Comparison of ENCODE assay signal across 1 cellular context in genomic region chr5:69276422-69277174, GRCh38.
TF ChIP-seq lines count a peak whose summit lies in the region.

No MANE protein-coding gene starts in this region.

TF ChIP-seq in HepG2, 621 proteins besides CTCF, POLR2A, EP300 and RAD21 (continues in another document):
- 0 out of 2 replicates have a peak, but pooled peaks have one; percentile 48 for TF ChIP-seq ELF3 (CRISPR knock-in tag; IDR thresholded peaks at IDR 0.05)
- peak; percentile 55; the same call in 1 of the 2 replicates for TF ChIP-seq ZBTB20 (CRISPR knock-in tag; IDR thresholded peaks at IDR 0.05; ENCODE audit: borderline replicate concordance, low read depth)
- TF ChIP-seq NFYC (CRISPR knock-in tag; IDR thresholded peaks at IDR 0.05): no peak
- TF ChIP-seq ETV5 (CRISPR knock-in tag; IDR thresholded peaks at IDR 0.05; ENCODE audit: borderline replicate concordance): no peak
- TF ChIP-seq FOXA3 (CRISPR knock-in tag; IDR thresholded peaks at IDR 0.05): peak; percentile 68
- no peak for TF ChIP-seq IRF1 (CRISPR knock-in tag; IDR thresholded peaks at IDR 0.05; ENCODE audit: low read depth)
- TF ChIP-seq HMG20A (CRISPR knock-in tag; IDR thresholded peaks at IDR 0.05; ENCODE audit: borderline replicate concordance): peak; percentile 70; the same call in 1 of the 2 replicates
- TF ChIP-seq NFIC (IDR thresholded peaks at IDR 0.05; ENCODE audit: low read length): peak; percentile 57; the same call in 1 of the 2 replicates
- peak; percentile 46 for TF ChIP-seq MED1 (CRISPR knock-in tag; IDR thresholded peaks at IDR 0.05)
- TF ChIP-seq NFKBIZ (CRISPR knock-in tag; IDR thresholded peaks at IDR 0.05): no peak
- peak; percentile 87; the same call in 1 of the 2 replicates for TF ChIP-seq AHDC1 (CRISPR knock-in tag; IDR thresholded peaks at IDR 0.05; ENCODE audit: borderline replicate concordance)
- peak; percentile 40; the same call in 1 of the 2 replicates for TF ChIP-seq KDM6A (CRISPR knock-in tag; IDR thresholded peaks at IDR 0.05; ENCODE audit: low read depth)
- TF ChIP-seq NFAT5 (CRISPR knock-in tag; IDR thresholded peaks at IDR 0.05): no peak
- peak; percentile 90 for TF ChIP-seq TEAD3 (CRISPR knock-in tag; optimal IDR thresholded peaks at IDR 0.05; ENCODE audit: borderline replicate concordance)
- TF ChIP-seq SAP130 (CRISPR knock-in tag; IDR thresholded peaks at IDR 0.05; ENCODE audit: low read depth): peak; percentile 73
- no peak for TF ChIP-seq MNT (IDR thresholded peaks at IDR 0.05)
- no peak for TF ChIP-seq PAX8 (CRISPR knock-in tag; IDR thresholded peaks at IDR 0.05; ENCODE audit: borderline replicate concordance)
- TF ChIP-seq CEBPG (CRISPR knock-in tag; IDR thresholded peaks at IDR 0.05): peak; percentile 30; the same call in 1 of the 2 replicates
- no peak for TF ChIP-seq ZMYM2 (CRISPR knock-in tag; IDR thresholded peaks at IDR 0.05)
- no peak for TF ChIP-seq SNAPC5 (CRISPR knock-in tag; IDR thresholded peaks at IDR 0.05; ENCODE audit: borderline replicate concordance)
- TF ChIP-seq HNF4A (CRISPR knock-in tag; IDR thresholded peaks at IDR 0.05): peak; percentile 51; the same call in 1 of the 2 replicates
- peak; percentile 27; the same call in 1 of the 2 replicates for TF ChIP-seq POGZ (CRISPR knock-in tag; IDR thresholded peaks at IDR 0.05)
- no peak for TF ChIP-seq CHCHD3 (CRISPR knock-in tag; IDR thresholded peaks at IDR 0.05)
- TF ChIP-seq ZNF614 (CRISPR knock-in tag; IDR thresholded peaks at IDR 0.05; ENCODE audit: borderline replicate concordance): 0 out of 2 replicates have a peak, but pooled peaks have one; percentile 26
- TF ChIP-seq PAXIP1 (CRISPR knock-in tag; conservative IDR thresholded peaks at IDR 0.05): peak; percentile 86
- peak; percentile 73 for TF ChIP-seq GATAD2A (CRISPR knock-in tag; IDR thresholded peaks at IDR 0.05)
- 0 out of 2 replicates have a peak, but pooled peaks have one; percentile 25 for TF ChIP-seq GATAD1 (CRISPR knock-in tag; IDR thresholded peaks at IDR 0.05)
- TF ChIP-seq CREB1 (IDR thresholded peaks at IDR 0.05): no peak
- peak; percentile 48 for TF ChIP-seq CREB1 (CRISPR knock-in tag; IDR thresholded peaks at IDR 0.05)
- TF ChIP-seq ZNF275 (CRISPR knock-in tag; IDR thresholded peaks at IDR 0.05; ENCODE audit: borderline replicate concordance): no peak
- 0 out of 2 replicates have a peak, but pooled peaks have one; percentile 12 for TF ChIP-seq CEBPB (IDR thresholded peaks at IDR 0.05; ENCODE audit: borderline replicate concordance, low read depth, low read length)
- TF ChIP-seq SOX5 (CRISPR knock-in tag; IDR thresholded peaks at IDR 0.05; ENCODE audit: borderline replicate concordance): peak; percentile 79
- 0 out of 2 replicates have a peak, but pooled peaks have one; percentile 33 for TF ChIP-seq NCOA2 (CRISPR knock-in tag; IDR thresholded peaks at IDR 0.05)
- peak; percentile 89 for TF ChIP-seq MIXL1 (CRISPR knock-in tag; IDR thresholded peaks at IDR 0.05)
- no peak for TF ChIP-seq FOXP1 (IDR thresholded peaks at IDR 0.05)
- peak; percentile 74 for TF ChIP-seq FOXP1 (CRISPR knock-in tag; IDR thresholded peaks at IDR 0.05)
- TF ChIP-seq KLF15 (CRISPR knock-in tag; IDR thresholded peaks at IDR 0.05; ENCODE audit: borderline replicate concordance): no peak
- TF ChIP-seq ZNF362 (CRISPR knock-in tag; IDR thresholded peaks at IDR 0.05; ENCODE audit: borderline replicate concordance): peak; percentile 81; the same call in 1 of the 2 replicates
- TF ChIP-seq ZNF770 (CRISPR knock-in tag; IDR thresholded peaks at IDR 0.05): no peak
